In genomic region chr12:132761032-132761910, GRCh38 we compare ENCODE assay signal across 1 cellular context.
TF ChIP-seq lines count a peak whose summit lies in the region.

ANKLE2 (minus strand) TSS chr12:132761832; CDS start chr12:132761798, 34 bp downstream.

TF ChIP-seq in WTC11, 78 proteins besides CTCF, POLR2A, EP300 and RAD21 (continued from another document):
- no peak for TF ChIP-seq ZNF512 (CRISPR knock-in tag; IDR thresholded peaks at IDR 0.05; ENCODE audit: borderline replicate concordance)
- TF ChIP-seq ZNF671 (CRISPR knock-in tag; IDR thresholded peaks at IDR 0.05) = peak; percentile 40; the same call in 1 of the 2 replicates
- TF ChIP-seq, protein P1, sequence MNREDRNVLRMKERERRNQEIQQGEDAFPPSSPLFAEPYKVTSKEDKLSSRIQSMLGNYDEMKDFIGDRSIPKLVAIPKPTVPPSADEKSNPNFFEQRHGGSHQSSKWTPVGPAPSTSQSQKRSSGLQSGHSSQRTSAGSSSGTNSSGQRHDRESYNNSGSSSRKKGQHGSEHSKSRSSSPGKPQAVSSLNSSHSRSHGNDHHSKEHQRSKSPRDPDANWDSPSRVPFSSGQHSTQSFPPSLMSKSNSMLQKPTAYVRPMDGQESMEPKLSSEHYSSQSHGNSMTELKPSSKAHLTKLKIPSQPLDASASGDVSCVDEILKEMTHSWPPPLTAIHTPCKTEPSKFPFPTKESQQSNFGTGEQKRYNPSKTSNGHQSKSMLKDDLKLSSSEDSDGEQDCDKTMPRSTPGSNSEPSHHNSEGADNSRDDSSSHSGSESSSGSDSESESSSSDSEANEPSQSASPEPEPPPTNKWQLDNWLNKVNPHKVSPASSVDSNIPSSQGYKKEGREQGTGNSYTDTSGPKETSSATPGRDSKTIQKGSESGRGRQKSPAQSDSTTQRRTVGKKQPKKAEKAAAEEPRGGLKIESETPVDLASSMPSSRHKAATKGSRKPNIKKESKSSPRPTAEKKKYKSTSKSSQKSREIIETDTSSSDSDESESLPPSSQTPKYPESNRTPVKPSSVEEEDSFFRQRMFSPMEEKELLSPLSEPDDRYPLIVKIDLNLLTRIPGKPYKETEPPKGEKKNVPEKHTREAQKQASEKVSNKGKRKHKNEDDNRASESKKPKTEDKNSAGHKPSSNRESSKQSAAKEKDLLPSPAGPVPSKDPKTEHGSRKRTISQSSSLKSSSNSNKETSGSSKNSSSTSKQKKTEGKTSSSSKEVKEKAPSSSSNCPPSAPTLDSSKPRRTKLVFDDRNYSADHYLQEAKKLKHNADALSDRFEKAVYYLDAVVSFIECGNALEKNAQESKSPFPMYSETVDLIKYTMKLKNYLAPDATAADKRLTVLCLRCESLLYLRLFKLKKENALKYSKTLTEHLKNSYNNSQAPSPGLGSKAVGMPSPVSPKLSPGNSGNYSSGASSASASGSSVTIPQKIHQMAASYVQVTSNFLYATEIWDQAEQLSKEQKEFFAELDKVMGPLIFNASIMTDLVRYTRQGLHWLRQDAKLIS (CRISPR knock-in tag; IDR thresholded peaks at IDR 0.05; ENCODE audit: borderline replicate concordance) = no peak
- 0 out of 2 replicates have a peak, but pooled peaks have one; percentile 66 for TF ChIP-seq KAT7 (CRISPR knock-in tag; IDR thresholded peaks at IDR 0.05; ENCODE audit: borderline replicate concordance)
- TF ChIP-seq, protein P2, sequence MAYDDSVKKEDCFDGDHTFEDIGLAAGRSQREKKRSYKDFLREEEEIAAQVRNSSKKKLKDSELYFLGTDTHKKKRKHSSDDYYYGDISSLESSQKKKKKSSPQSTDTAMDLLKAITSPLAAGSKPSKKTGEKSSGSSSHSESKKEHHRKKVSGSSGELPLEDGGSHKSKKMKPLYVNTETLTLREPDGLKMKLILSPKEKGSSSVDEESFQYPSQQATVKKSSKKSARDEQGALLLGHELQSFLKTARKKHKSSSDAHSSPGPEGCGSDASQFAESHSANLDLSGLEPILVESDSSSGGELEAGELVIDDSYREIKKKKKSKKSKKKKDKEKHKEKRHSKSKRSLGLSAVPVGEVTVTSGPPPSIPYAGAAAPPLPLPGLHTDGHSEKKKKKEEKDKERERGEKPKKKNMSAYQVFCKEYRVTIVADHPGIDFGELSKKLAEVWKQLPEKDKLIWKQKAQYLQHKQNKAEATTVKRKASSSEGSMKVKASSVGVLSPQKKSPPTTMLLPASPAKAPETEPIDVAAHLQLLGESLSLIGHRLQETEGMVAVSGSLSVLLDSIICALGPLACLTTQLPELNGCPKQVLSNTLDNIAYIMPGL (CRISPR knock-in tag; IDR thresholded peaks at IDR 0.05) = 0 out of 2 replicates have a peak, but pooled peaks have one; percentile 37
- TF ChIP-seq, protein P3, sequence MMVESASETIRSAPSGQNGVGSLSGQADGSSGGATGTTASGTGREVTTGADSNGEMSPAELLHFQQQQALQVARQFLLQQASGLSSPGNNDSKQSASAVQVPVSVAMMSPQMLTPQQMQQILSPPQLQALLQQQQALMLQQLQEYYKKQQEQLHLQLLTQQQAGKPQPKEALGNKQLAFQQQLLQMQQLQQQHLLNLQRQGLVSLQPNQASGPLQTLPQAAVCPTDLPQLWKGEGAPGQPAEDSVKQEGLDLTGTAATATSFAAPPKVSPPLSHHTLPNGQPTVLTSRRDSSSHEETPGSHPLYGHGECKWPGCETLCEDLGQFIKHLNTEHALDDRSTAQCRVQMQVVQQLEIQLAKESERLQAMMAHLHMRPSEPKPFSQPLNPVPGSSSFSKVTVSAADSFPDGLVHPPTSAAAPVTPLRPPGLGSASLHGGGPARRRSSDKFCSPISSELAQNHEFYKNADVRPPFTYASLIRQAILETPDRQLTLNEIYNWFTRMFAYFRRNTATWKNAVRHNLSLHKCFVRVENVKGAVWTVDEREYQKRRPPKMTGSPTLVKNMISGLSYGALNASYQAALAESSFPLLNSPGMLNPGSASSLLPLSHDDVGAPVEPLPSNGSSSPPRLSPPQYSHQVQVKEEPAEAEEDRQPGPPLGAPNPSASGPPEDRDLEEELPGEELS (CRISPR knock-in tag; IDR thresholded peaks at IDR 0.05) = peak; percentile 46; the same call in 1 of the 2 replicates
- TF ChIP-seq STAT6 (CRISPR knock-in tag; conservative IDR thresholded peaks at IDR 0.05; ENCODE audit: low read depth) = no peak
- no peak for TF ChIP-seq NFATC4 (CRISPR knock-in tag; IDR thresholded peaks at IDR 0.05)
